1 cellular context compared by ENCODE assay signal in genomic region chr18:2905802-2906521, GRCh38.
TF ChIP-seq lines count a peak whose summit lies in the region.

No MANE protein-coding gene starts in this region.

TF ChIP-seq in IMR-90, 13 proteins besides CTCF, POLR2A, EP300 and RAD21 (continued from another document):
- TF ChIP-seq SMC3 (IDR thresholded peaks at IDR 0.05; ENCODE audit: low read depth, low read length) (no peak), MAZ (IDR thresholded peaks at IDR 0.05; ENCODE audit: borderline replicate concordance, low read depth, low read length) (no peak), ELK1 (IDR thresholded peaks at IDR 0.05; ENCODE audit: borderline replicate concordance, low read depth, low read length) (no peak), CHD1 (IDR thresholded peaks at IDR 0.05; ENCODE audit: low read depth, low read length) (no peak), BHLHE40 (IDR thresholded peaks at IDR 0.05; ENCODE audit: low read depth, low read length) (no peak), USF2 (IDR thresholded peaks at IDR 0.05; ENCODE audit: low read depth, low read length) (no peak), NFE2L2 (IDR thresholded peaks at IDR 0.05; ENCODE audit: low read depth, low read length) (no peak), MAFK (IDR thresholded peaks at IDR 0.05; ENCODE audit: low read depth, low read length) (no peak), RCOR1 (IDR thresholded peaks at IDR 0.05; ENCODE audit: insufficient replicate concordance, low read length) (no peak), RFX5 (IDR thresholded peaks at IDR 0.05; ENCODE audit: low read depth, low read length) (no peak), FOS (IDR thresholded peaks at IDR 0.05; ENCODE audit: low read depth, low read length) (no peak), CEBPB (IDR thresholded peaks at IDR 0.05; ENCODE audit: low read depth, low read length) (no peak)
TF ChIP-seq in IMR-90: peak in this region for 0.
